In the genomic region with DNA sequence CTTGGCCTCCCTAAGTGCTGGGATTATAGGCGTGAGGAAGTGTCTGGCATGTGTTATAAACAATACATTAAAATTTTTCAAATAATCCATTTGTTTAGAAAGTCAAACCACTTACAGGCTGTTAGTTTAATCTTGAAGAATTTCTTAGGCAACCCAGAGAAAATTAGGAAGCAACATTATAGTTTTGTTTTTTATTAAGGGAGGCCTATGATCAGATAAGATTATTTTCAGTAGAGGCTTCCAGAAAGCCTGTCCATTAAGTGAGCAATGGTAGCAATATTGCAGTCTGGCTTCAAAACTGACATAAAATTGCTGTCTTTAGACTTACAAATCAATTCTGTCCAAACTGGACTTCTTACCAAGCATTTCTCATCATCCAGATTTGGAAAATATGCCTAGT, we compare ENCODE assay signal across 25 cellular contexts.
"Had no signal": no experiment of that assay in that cellular context is flagged by ENCODE, and none has a peak within 500 bp of the region (broad histone marks: within the 10 kb centered on the region; RNA-seq: fewer than 3 reads in every experiment).

No MANE protein-coding gene starts in this region.

- H3K4me3 ChIP-seq: body of pancreas, esophagus muscularis mucosa, left ventricle myocardium inferior, lung, neural progenitor cell, right atrium auricular region, smooth muscle cell, testis, transverse colon had no signal

- H3K4me3 Mint-ChIP-seq: activated naive CD4-positive, alpha-beta T cell treated with anti-CD3 and anti-CD28 coated beads for 36 hours; neural progenitor cell; T-cell; T-helper 2 cell treated with Interferon-gamma antibody and Interleukin-4, amounts not matched to agents 5 μg/mL and 100 μg/mL, for 36 hours had no signal

- H3K9ac ChIP-seq: neural progenitor cell had no signal

- H3K27ac ChIP-seq: body of pancreas, esophagus muscularis mucosa, left ventricle myocardium inferior, neural progenitor cell, right atrium auricular region, testis, transverse colon had no signal

- H3K4me2 ChIP-seq: neural progenitor cell, smooth muscle cell had no signal

- H3K27me3 ChIP-seq: body of pancreas, esophagus muscularis mucosa, neural progenitor cell, right atrium auricular region, testis, transverse colon had no signal

- ATAC-seq: body of pancreas, T-cell had no signal

- H3K4me1 ChIP-seq: body of pancreas, testis, transverse colon had no signal

- H3K36me3 ChIP-seq: neural progenitor cell, transverse colon had no signal

- H3K9me3 Mint-ChIP-seq: activated naive CD4-positive, alpha-beta T cell treated with anti-CD3 and anti-CD28 coated beads for 36 hours; neural progenitor cell; T-cell; T-helper 2 cell treated with Interferon-gamma antibody and Interleukin-4, amounts not matched to agents 5 μg/mL and 100 μg/mL, for 36 hours had no signal

- DNase-seq: activated CD4-positive, alpha-beta T cell treated with anti-CD3 and anti-CD28 coated beads for 4 hours; activated CD4-positive, alpha-beta T cell treated with anti-CD3 and anti-CD28 coated beads, Interleukin-2, amount 50 U/mL, for 4 hours; activated effector memory CD4-positive, alpha-beta T cell treated with Interleukin-2 at 50 U/mL for 16 hours; activated naive CD4-positive, alpha-beta T cell treated with anti-CD3 and anti-CD28 coated beads for 36 hours; activated T-cell treated with anti-CD3 and anti-CD28 coated beads for 4 hours; aorta; body of pancreas; dermis blood vessel endothelial cell; effector CD4-positive, alpha-beta T cell; glutamatergic neuron; left ventricle myocardium inferior; occipital lobe; stimulated activated CD4-positive, alpha-beta T cell treated with anti-CD3 and anti-CD28 coated beads, Interleukin-1b, Interleukin-23, amount 100 ng/mL, for 48 hours; stimulated activated CD4-positive, alpha-beta T cell treated with anti-CD3 and anti-CD28 coated beads, Interleukin-4, amount 100 ng/mL, for 4 hours; stimulated activated CD8-positive, alpha-beta memory T cell treated with anti-CD3 and anti-CD28 coated beads, Interleukin-4, amount 100 ng/mL, for 48 hours; stimulated activated naive CD4-positive, alpha-beta T cell; T-cell; testis; transverse colon had no signal

- H3K27ac Mint-ChIP-seq: activated naive CD4-positive, alpha-beta T cell treated with anti-CD3 and anti-CD28 coated beads for 36 hours; neural progenitor cell; T-helper 2 cell treated with Interferon-gamma antibody and Interleukin-4, amounts not matched to agents 5 μg/mL and 100 μg/mL, for 36 hours had no signal

- H3K27me3 Mint-ChIP-seq: T-cell had no signal

- H2AFZ ChIP-seq: neural progenitor cell had no signal

- H3K9me3 ChIP-seq: body of pancreas, esophagus muscularis mucosa, left ventricle myocardium inferior, right atrium auricular region, testis, transverse colon had no signal
